In genomic region chr14:104331871-104332605, GRCh38 we compare ENCODE assay signal across 20 cellular contexts.
DNase-seq lines count a peak whose midpoint lies in the region; ATAC-seq and TF ChIP-seq lines count a peak whose summit lies in the region.
"Had no signal": no experiment of that assay in that cellular context is flagged by ENCODE, and none has a peak within 500 bp of the region (broad histone marks: within the 10 kb centered on the region; RNA-seq: fewer than 3 reads in every experiment).

No MANE protein-coding gene starts in this region.

- no peaks in the 10 kb centered on the region for H3K9me2 ChIP-seq in MM.1S (replicated peaks; ENCODE audit: insufficient read depth, low read length)

- no peak overlapping the region for H3K4me3 Mint-ChIP-seq in activated T-cell treated with anti-CD3 and anti-CD28 coated beads, Interleukin-2, amount 50 U/mL, for 24 hours
- H3K4me3 Mint-ChIP-seq in activated T-cell treated with anti-CD3 and anti-CD28 coated beads, Interleukin-2, amount 50 U/mL, for 72 hours: no peak overlapping the region
- H3K4me3 Mint-ChIP-seq: activated B cell treated with CpG ODN at 0.5 μM for 24 hours; activated naive CD4-positive, alpha-beta T cell treated with anti-CD3 and anti-CD28 coated beads for 36 hours; dendritic cell treated with granulocyte-macrophage colony-stimulating factor and Interleukin-4, amounts not matched to agents 40 ng/mL and 50 ng/mL, for 4 days; stimulated activated naive B cell treated with anti-CD40 and anti-IgM and Interleukin-4, amounts not matched to agents 10 μg/mL and 1 μg/mL and 100 μg/mL, for 72 hours; T-cell had no signal

- H3F3A ChIP-seq in MM.1S (ENCODE audit: insufficient read depth, low read length): no peaks in the 10 kb centered on the region

- intact Hi-C loops in stomach (cut with DNase I; ENCODE audit: low total_unique reads): no loop called here

- TF ChIP-seq CTCF in MM.1S (IDR thresholded peaks at IDR 0.05; ENCODE audit: low read length) (peak; percentile 29), foreskin keratinocyte (conservative IDR thresholded peaks at IDR 0.05) (peak; percentile 3), stomach (IDR thresholded peaks at IDR 0.05) (no peak)

- H3K4me1 ChIP-seq in MM.1S (ENCODE audit: low read length) (no peaks in the 10 kb centered on the region), foreskin keratinocyte (no peaks in the 10 kb centered on the region), stomach (no peaks in the 10 kb centered on the region)
- H3K4me1 ChIP-seq: upper lobe of right lung had no signal

- H3K4me3 ChIP-seq in MM.1S (ENCODE audit: low read length) (no peak overlapping the region), stomach (no peak overlapping the region)
- H3K4me3 ChIP-seq: skin epidermis, upper lobe of right lung had no signal

- H3K9me3 Mint-ChIP-seq in activated T-cell treated with anti-CD3 and anti-CD28 coated beads, Interleukin-2, amount 50 U/mL, for 24 hours: peaks cover 18% of the 10 kb centered on the region
- H3K9me3 Mint-ChIP-seq in activated T-cell treated with anti-CD3 and anti-CD28 coated beads, Interleukin-2, amount 50 U/mL, for 72 hours: peaks cover 2 to 10% of the 10 kb centered on the region in 2 donors
- H3K9me3 Mint-ChIP-seq: dendritic cell treated with granulocyte-macrophage colony-stimulating factor and Interleukin-4, amounts not matched to agents 40 ng/mL and 50 ng/mL, for 4 days had no signal

- H4K20me1 ChIP-seq in MM.1S (ENCODE audit: insufficient read depth, low read length): no peaks in the 10 kb centered on the region

- no peak for TF ChIP-seq POLR2A in stomach (IDR thresholded peaks at IDR 0.05)

- WGBS in stomach, 5 donors: 91 to 95% (median 91%) methylated on average over 11 to 20 of the region's 20 CpGs

- H3K36me3 Mint-ChIP-seq in activated T-cell treated with anti-CD3 and anti-CD28 coated beads, Interleukin-2, amount 50 U/mL, for 24 hours (ENCODE audit: low read depth): peaks cover 2% of the 10 kb centered on the region
- H3K36me3 Mint-ChIP-seq in activated T-cell treated with anti-CD3 and anti-CD28 coated beads, Interleukin-2, amount 50 U/mL, for 72 hours (ENCODE audit: insufficient read depth in 2 of 2): peaks cover 1 to 2% of the 10 kb centered on the region in 2 donors
- H3K36me3 Mint-ChIP-seq: T-cell had no signal

- no peak for TF ChIP-seq EP300 in stomach (IDR thresholded peaks at IDR 0.05)

- no peaks in the 10 kb centered on the region for H3K9me3 ChIP-seq in MM.1S (replicated peaks; ENCODE audit: insufficient read depth, low read length)
- H3K9me3 ChIP-seq in stomach: peaks cover 0 to 28% (median 21%) of the 10 kb centered on the region in 4 donors

- ATAC-seq in activated T-cell treated with anti-CD3 and anti-CD28 coated beads, Interleukin-2, amount 50 U/mL, for 72 hours (replicated peaks in 1 of 2): no peak
- no peak for ATAC-seq in foreskin keratinocyte
- ATAC-seq: stimulated activated naive B cell treated with anti-CD40 and anti-IgM and Interleukin-4, amounts not matched to agents 10 μg/mL and 1 μg/mL and 100 μg/mL, for 72 hours; T-cell had no signal

- H3K27me3 Mint-ChIP-seq in activated T-cell treated with anti-CD3 and anti-CD28 coated beads, Interleukin-2, amount 50 U/mL, for 24 hours: no peaks in the 10 kb centered on the region
- H3K27me3 Mint-ChIP-seq in activated T-cell treated with anti-CD3 and anti-CD28 coated beads, Interleukin-2, amount 50 U/mL, for 72 hours (ENCODE audit: low read depth): no peaks in the 10 kb centered on the region
- H3K27me3 Mint-ChIP-seq: activated B cell treated with CpG ODN at 0.5 μM for 24 hours; dendritic cell treated with granulocyte-macrophage colony-stimulating factor and Interleukin-4, amounts not matched to agents 40 ng/mL and 50 ng/mL, for 4 days; T-cell had no signal

- H3K27ac ChIP-seq in MM.1S (ENCODE audit: low read length) (no peak overlapping the region), foreskin keratinocyte (no peak overlapping the region), stomach (no peak overlapping the region)
- H3K27ac ChIP-seq: skin epidermis, upper lobe of right lung had no signal

- H3K9ac ChIP-seq in MM.1S (ENCODE audit: low read length): no peak overlapping the region

- H3K79me2 ChIP-seq in MM.1S (ENCODE audit: low read length): no peaks in the 10 kb centered on the region

- H3K4me2 ChIP-seq in MM.1S (ENCODE audit: low read depth, low read length): no peak overlapping the region

- H2AFZ ChIP-seq in MM.1S (ENCODE audit: low read length): no peak overlapping the region

- no peaks in the 10 kb centered on the region for H3K4me1 Mint-ChIP-seq in activated T-cell treated with anti-CD3 and anti-CD28 coated beads, Interleukin-2, amount 50 U/mL, for 24 hours (ENCODE audit: low read depth)
- no peaks in the 10 kb centered on the region for H3K4me1 Mint-ChIP-seq in activated T-cell treated with anti-CD3 and anti-CD28 coated beads, Interleukin-2, amount 50 U/mL, for 72 hours (ENCODE audit: low read depth)
- H3K4me1 Mint-ChIP-seq: activated B cell treated with CpG ODN at 0.5 μM for 24 hours; stimulated activated naive B cell treated with anti-CD40 and anti-IgM and Interleukin-4, amounts not matched to agents 10 μg/mL and 1 μg/mL and 100 μg/mL, for 72 hours; T-cell had no signal

- peak; percentile 16 for DNase-seq in activated T-cell treated with anti-CD3 and anti-CD28 coated beads, Interleukin-2, amount 50 U/mL, for 24 hours
- no peak for DNase-seq in activated T-cell treated with anti-CD3 and anti-CD28 coated beads, Interleukin-2, amount 50 U/mL, for 72 hours
- DNase-seq in MM.1S (no peak), foreskin keratinocyte (no peak), stomach (peak; percentile 16), COLO829 (ENCODE audit: low spot score) (no peak), NCI-H345 (lab: John Stamatoyannopoulos, UW) (no peak)
- no peak for DNase-seq in activated naive CD4-positive, alpha-beta T cell (lab: John Stamatoyannopoulos, UW)
- DNase-seq: ACHN; activated B cell treated with CpG ODN at 0.5 μM for 24 hours; activated naive CD4-positive, alpha-beta T cell treated with anti-CD3 and anti-CD28 coated beads for 36 hours; COR-L47; KBM-7; NCI-H187; NCI-H526; stimulated activated naive B cell treated with anti-CD40 and anti-IgM and Interleukin-4, amounts not matched to agents 10 μg/mL and 1 μg/mL and 100 μg/mL, for 72 hours had no signal

- H3K27me3 ChIP-seq in MM.1S (replicated peaks; ENCODE audit: insufficient read depth, low read length): peaks cover 26% of the 10 kb centered on the region
- H3K27me3 ChIP-seq in foreskin keratinocyte: no peaks in the 10 kb centered on the region
- peaks cover 0 to 12% (median 0%) of the 10 kb centered on the region in 3 donors for H3K27me3 ChIP-seq in stomach
- H3K27me3 ChIP-seq: upper lobe of right lung had no signal

- no peak overlapping the region for H3K27ac Mint-ChIP-seq in activated T-cell treated with anti-CD3 and anti-CD28 coated beads, Interleukin-2, amount 50 U/mL, for 24 hours
- H3K27ac Mint-ChIP-seq in activated T-cell treated with anti-CD3 and anti-CD28 coated beads, Interleukin-2, amount 50 U/mL, for 72 hours: no peak overlapping the region
- H3K27ac Mint-ChIP-seq: activated B cell treated with CpG ODN at 0.5 μM for 24 hours; activated naive CD4-positive, alpha-beta T cell treated with anti-CD3 and anti-CD28 coated beads for 36 hours; dendritic cell treated with granulocyte-macrophage colony-stimulating factor and Interleukin-4, amounts not matched to agents 40 ng/mL and 50 ng/mL, for 4 days; stimulated activated naive B cell treated with anti-CD40 and anti-IgM and Interleukin-4, amounts not matched to agents 10 μg/mL and 1 μg/mL and 100 μg/mL, for 72 hours; T-cell had no signal

- no peaks in the 10 kb centered on the region for H3K36me3 ChIP-seq in MM.1S (replicated peaks; ENCODE audit: insufficient read depth, low read length)
- H3K36me3 ChIP-seq in stomach: no peaks in the 10 kb centered on the region
- H3K36me3 ChIP-seq: upper lobe of right lung had no signal

Comparison
In these comparisons a context has a peak if more than half of its experiments do, and no peak if none do; other contexts are left out.
1. DNase-seq: peak in activated T-cell treated with anti-CD3 and anti-CD28 coated beads, Interleukin-2, amount 50 U/mL, for 24 hours (single experiment) and stomach (single experiment); none in activated T-cell treated with anti-CD3 and anti-CD28 coated beads, Interleukin-2, amount 50 U/mL, for 72 hours (0 of 2), MM.1S (single experiment), foreskin keratinocyte (0 of 2), activated naive CD4-positive, alpha-beta T cell (0 of 4), COLO829 (single experiment) and NCI-H345 (single experiment).
2. CTCF ChIP-seq: peak in MM.1S (single experiment) and foreskin keratinocyte (single experiment); none in stomach (0 of 7).